Comparison of ENCODE assay signal across 10 cellular contexts in the genomic region with DNA sequence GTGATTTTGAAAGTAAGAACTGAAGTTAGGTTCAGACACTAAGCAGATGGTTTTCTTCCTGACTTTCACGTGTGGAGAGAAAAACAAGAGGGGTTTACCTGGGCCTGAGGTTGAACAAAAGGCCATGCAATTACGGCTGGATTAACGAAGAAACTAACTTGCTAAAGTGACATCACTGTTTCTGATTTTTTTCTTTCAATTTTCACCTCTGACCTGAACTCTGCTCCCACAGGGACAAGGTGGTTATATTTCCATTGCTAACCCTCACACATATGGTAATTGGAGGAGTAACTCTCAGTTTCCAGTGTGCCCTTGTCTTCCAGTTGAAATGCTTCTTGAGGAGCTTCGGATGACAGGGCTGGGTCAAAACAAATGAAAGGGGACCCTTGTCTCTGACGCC. TPM values are rescaled to one million over a fixed set of nuclear protein-coding genes. Genes with fewer than 3 reads are reported as not detected.
A peak's percentile ranks its signal among the peaks of the same experiment; 100 is the strongest.
DNase-seq lines count a peak whose midpoint lies in the region; ATAC-seq, FAIRE-seq and TF ChIP-seq lines count a peak whose summit lies in the region.
"Had no signal": no experiment of that assay in that cellular context is flagged by ENCODE, and none has a peak within 500 bp of the region (broad histone marks: within the 10 kb centered on the region; RNA-seq: fewer than 3 reads in every experiment).

No MANE protein-coding gene starts in this region.

- no peak for TF ChIP-seq CTCF in activated CD8-positive, alpha-beta T cell treated with anti-CD3 and anti-CD28 coated beads for 36 hours (IDR thresholded peaks at IDR 0.05)
- TF ChIP-seq CTCF in pancreas (IDR thresholded peaks at IDR 0.05) = no peak

- no peaks in the 10 kb centered on the region for H3K27me3 Mint-ChIP-seq in activated T-cell treated with anti-CD3 and anti-CD28 coated beads, Interleukin-2, amount 50 U/mL, for 24 hours
- no peaks in the 10 kb centered on the region for H3K27me3 Mint-ChIP-seq in activated CD8-positive, alpha-beta T cell treated with anti-CD3 and anti-CD28 coated beads for 36 hours
- H3K27me3 Mint-ChIP-seq in immature natural killer cell (ENCODE audit: low read depth in 3 of 3) = peaks cover 0 to 6% (median 4%) of the 10 kb centered on the region in 3 donors

- H3K36me3 ChIP-seq in subcutaneous abdominal adipose tissue (ENCODE audit: control insufficient read depth in 5 of 5, insufficient read depth in 5 of 5, low read length in 5 of 5) = peaks cover 0 to 7% (median 0%) of the 10 kb centered on the region in 5 donors
- H3K36me3 ChIP-seq in pancreas = no peaks in the 10 kb centered on the region

- peaks cover 76% of the 10 kb centered on the region for H3K36me3 Mint-ChIP-seq in activated T-cell treated with anti-CD3 and anti-CD28 coated beads, Interleukin-2, amount 50 U/mL, for 24 hours (ENCODE audit: low read depth)
- peaks cover 57% of the 10 kb centered on the region for H3K36me3 Mint-ChIP-seq in activated CD8-positive, alpha-beta T cell treated with anti-CD3 and anti-CD28 coated beads for 36 hours (ENCODE audit: low read depth)
- peaks cover 7 to 35% (median 14%) of the 10 kb centered on the region in 3 donors for H3K36me3 Mint-ChIP-seq in immature natural killer cell

- peaks cover 0 to 8% (median 0%) of the 10 kb centered on the region in 5 donors for H3K27me3 ChIP-seq in subcutaneous abdominal adipose tissue (ENCODE audit: control insufficient read depth in 5 of 5, insufficient read depth in 4 of 5, low read length in 5 of 5)
- no peaks in the 10 kb centered on the region for H3K27me3 ChIP-seq in pancreas

- no peaks in the 10 kb centered on the region for H3K9me3 ChIP-seq in subcutaneous abdominal adipose tissue (ENCODE audit: control insufficient read depth in 5 of 5, low read length in 5 of 5)
- H3K9me3 ChIP-seq in pancreas = no peaks in the 10 kb centered on the region

- H3K4me3 Mint-ChIP-seq in activated T-cell treated with anti-CD3 and anti-CD28 coated beads, Interleukin-2, amount 50 U/mL, for 24 hours = peak overlapping the region; percentile 37
- H3K4me3 Mint-ChIP-seq in activated CD8-positive, alpha-beta T cell treated with anti-CD3 and anti-CD28 coated beads for 36 hours = peak overlapping the region; percentile 36
- H3K4me3 Mint-ChIP-seq in immature natural killer cell = peak overlapping the region; percentile 45 to 86 (median 62)

- intact Hi-C loops in activated CD8-positive, alpha-beta T cell treated with anti-CD3 and anti-CD28 coated beads for 36 hours (cut with micrococcal nuclease) = no loop called here
- intact Hi-C loops in pancreas (cut with DNase I) = no loop called here

- H3K4me3 ChIP-seq in subcutaneous abdominal adipose tissue (ENCODE audit: low read depth in 1 of 5, low read length in 5 of 5) = no peak overlapping the region
- H3K4me3 ChIP-seq in pancreas = no peak overlapping the region

- peaks cover 81% of the 10 kb centered on the region for H3K4me1 Mint-ChIP-seq in activated T-cell treated with anti-CD3 and anti-CD28 coated beads, Interleukin-2, amount 50 U/mL, for 24 hours (ENCODE audit: low read depth)
- peaks cover 73% of the 10 kb centered on the region for H3K4me1 Mint-ChIP-seq in activated CD8-positive, alpha-beta T cell treated with anti-CD3 and anti-CD28 coated beads for 36 hours (ENCODE audit: low read depth)
- peaks cover 90 to 93% of the 10 kb centered on the region in 2 donors for H3K4me1 Mint-ChIP-seq in immature natural killer cell

- H3K9me3 Mint-ChIP-seq in activated T-cell treated with anti-CD3 and anti-CD28 coated beads, Interleukin-2, amount 50 U/mL, for 24 hours = no peaks in the 10 kb centered on the region
- peaks cover 1% of the 10 kb centered on the region for H3K9me3 Mint-ChIP-seq in activated CD8-positive, alpha-beta T cell treated with anti-CD3 and anti-CD28 coated beads for 36 hours
- no peaks in the 10 kb centered on the region for H3K9me3 Mint-ChIP-seq in immature natural killer cell

- POLR2A ChIA-PET in activated CD8-positive, alpha-beta T cell treated with anti-CD3 and anti-CD28 coated beads for 36 hours (lab: Charles Lee) = interaction anchor here (0.7 to 4.1 kb wide), 10 partner anchors 9 to 309 kb away, joined by 3 to 32 read pairs (median 4); no protein-coding TSS in a partner anchor

- FAIRE-seq in pancreas (lab: Jason Lieb, UNC) = no peak
- FAIRE-seq: endometrium had no signal

- peak overlapping the region; percentile 93 for H3K27ac Mint-ChIP-seq in activated T-cell treated with anti-CD3 and anti-CD28 coated beads, Interleukin-2, amount 50 U/mL, for 24 hours
- H3K27ac Mint-ChIP-seq in activated CD8-positive, alpha-beta T cell treated with anti-CD3 and anti-CD28 coated beads for 36 hours = peak overlapping the region; percentile 97
- peak overlapping the region; percentile 91 to 95 (median 92) for H3K27ac Mint-ChIP-seq in immature natural killer cell

- ATAC-seq in activated CD8-positive, alpha-beta T cell treated with anti-CD3 and anti-CD28 coated beads for 36 hours = no peak
- ATAC-seq in pancreas = no peak

- H3K9ac ChIP-seq in subcutaneous abdominal adipose tissue (ENCODE audit: low read length in 5 of 5) = peak overlapping the region in 4 of 5 donors; percentile 49 to 59 (median 50)

- peaks cover 17 to 66% (median 42%) of the 10 kb centered on the region in 5 donors for H3K4me1 ChIP-seq in subcutaneous abdominal adipose tissue (ENCODE audit: control insufficient read depth in 5 of 5, insufficient read depth in 5 of 5, low read length in 5 of 5)
- H3K4me1 ChIP-seq in pancreas = no peaks in the 10 kb centered on the region

- CTCF ChIA-PET in activated CD8-positive, alpha-beta T cell treated with anti-CD3 and anti-CD28 coated beads for 36 hours (lab: Charles Lee) = interaction anchor here (1.4 to 1.5 kb wide), 4 partner anchors 11 to 109 kb away, joined by 3 to 6 read pairs (median 5); no protein-coding TSS in a partner anchor

- DNase-seq in activated T-cell treated with anti-CD3 and anti-CD28 coated beads, Interleukin-2, amount 50 U/mL, for 24 hours = no peak
- no peak for DNase-seq in activated T-cell treated with anti-CD3 and anti-CD28 coated beads, Interleukin-2, amount 50 U/mL, for 48 hours
- no peak for DNase-seq in activated CD8-positive, alpha-beta T cell treated with anti-CD3 and anti-CD28 coated beads for 36 hours
- DNase-seq in immature natural killer cell (no peak), activated gamma-delta T cell treated with Interleukin-2 at 50 U/mL for 16 hours (no peak), NCI-H1105 (lab: John Stamatoyannopoulos, UW) (no peak), pancreas (no peak)
- DNase-seq: NCI-H1694 treated with DMSO at 0.1 percent for 48 hours had no signal

- WGBS in pancreas, 2 donors = 51 to 73% methylated on average over 5 of the region's 5 CpGs

- H3K27ac ChIP-seq in subcutaneous abdominal adipose tissue (ENCODE audit: low read depth, low read length) = peak overlapping the region; percentile 97
- H3K27ac ChIP-seq in pancreas = peak overlapping the region in 2 of 4 donors; percentile 48 to 60

RNA-seq across cellular contexts. Expression of gene MSN, which starts 38.0 kb away (rescaled TPM):
- 100 to 1,000 TPM; 426 to 435 TPM for total RNA-seq in activated CD8-positive, alpha-beta T cell treated with anti-CD3 and anti-CD28 coated beads for 36 hours
- polyA plus RNA-seq in immature natural killer cell = 1,000 to 10,000 TPM; 1,039 to 1,577 (median 1,568) TPM
- total RNA-seq in pancreas = 10 to 100 TPM; 12.4 to 99.1 (median 25.9) TPM
- 10 to 100 TPM; 18.7 to 22.6 TPM for polyA plus RNA-seq in pancreas

Comparison
In these comparisons a context has a peak if more than half of its experiments do, and no peak if none do; other contexts are left out.
1. RNA of gene MSN, which starts 38.0 kb away (total RNA-seq): 426 to 435 TPM in activated CD8-positive, alpha-beta T cell treated with anti-CD3 and anti-CD28 coated beads for 36 hours; 12.4 to 99.1 TPM in pancreas; every median in the first group is over 4 times any median in the second.
2. Peak in every context shown above with its lines, with median percentiles within 50 percentile points of each other: H3K27ac Mint-ChIP-seq and H3K4me3 Mint-ChIP-seq.